23 cellular contexts compared by ENCODE assay signal in genomic region chr17:80158846-80159245, GRCh38. TPM values are rescaled to one million over a fixed set of nuclear protein-coding genes. Genes with fewer than 3 reads are reported as not detected.
DNase-seq lines count a peak whose midpoint lies in the region; ATAC-seq, FAIRE-seq and TF ChIP-seq lines count a peak whose summit lies in the region.
"Had no signal": no experiment of that assay in that cellular context is flagged by ENCODE, and none has a peak within 500 bp of the region (broad histone marks: within the 10 kb centered on the region; RNA-seq: fewer than 3 reads in every experiment).

No MANE protein-coding gene starts in this region.

- H3K36me3 ChIP-seq in HepG2 (replicated peaks in 1 of 2; ENCODE audit: control insufficient read depth in 1 of 2, insufficient read depth in 2 of 2, low read length in 2 of 2) (no peaks in the 10 kb centered on the region), right lobe of liver (no peaks in the 10 kb centered on the region), iPS-20b (ENCODE audit: insufficient read depth, low read depth, low read length) (no peaks in the 10 kb centered on the region)
- H3K36me3 ChIP-seq: HAP-1 had no signal

- TF ChIP-seq RAD21 in HepG2 (CRISPR knock-in tag; IDR thresholded peaks at IDR 0.05) (no peak), Ishikawa (IDR thresholded peaks at IDR 0.05; ENCODE audit: low read depth) (no peak)

- TF ChIP-seq CTCF in HepG2 (CRISPR knock-in tag; IDR thresholded peaks at IDR 0.05) (no peak), right lobe of liver (IDR thresholded peaks at IDR 0.05) (no peak), GM10248 (IDR thresholded peaks at IDR 0.05; ENCODE audit: control extremely low read depth, extremely low read depth, low read depth, missing control alignments) (no peak)

- no peak overlapping the region for H3K9ac ChIP-seq in HepG2 (ENCODE audit: insufficient read depth, low read depth, low read length)
- H3K9ac ChIP-seq in iPS-20b (ENCODE audit: low read depth, low read length) = peak overlapping the region; percentile 35; the same call in 1 of the 2 replicates

- ATAC-seq in HepG2 (no peak), right lobe of liver (no peak)

- no peak overlapping the region for H3K4me2 ChIP-seq in HepG2 (ENCODE audit: low read depth, low read length)
- H3K4me2 ChIP-seq: A549 had no signal

- H4K20me1 ChIP-seq in HepG2 (ENCODE audit: insufficient read depth, low read length) = no peaks in the 10 kb centered on the region

- no peak for FAIRE-seq in HepG2 (lab: Jason Lieb, UNC)
- FAIRE-seq: GM12892, H54 had no signal

- TF ChIP-seq EP300 in HepG2 (IDR thresholded peaks at IDR 0.05; ENCODE audit: low read depth in 2 of 2, low read length in 2 of 2) (no peak), HepG2 (CRISPR knock-in tag; IDR thresholded peaks at IDR 0.05; ENCODE audit: borderline replicate concordance) (no peak), Ishikawa (IDR thresholded peaks at IDR 0.05; ENCODE audit: borderline replicate concordance) (no peak)

- H3K4me3 ChIP-seq in HepG2 (replicated peaks in 1 of 3; ENCODE audit: insufficient read depth in 1 of 3, low read depth in 2 of 3, low read length in 3 of 3) = no peak overlapping the region
- no peak overlapping the region for H3K4me3 ChIP-seq in right lobe of liver
- H3K4me3 ChIP-seq in iPS-20b (ENCODE audit: low read length) = no peak overlapping the region
- H3K4me3 ChIP-seq: A549, HAP-1 had no signal

- H2AFZ ChIP-seq in HepG2 (ENCODE audit: low read length) = no peak overlapping the region

- TF ChIP-seq POLR2A in HepG2 (IDR thresholded peaks at IDR 0.05; ENCODE audit: insufficient read depth in 1 of 2, low read depth in 2 of 2, low read length in 2 of 2) (no peak), right lobe of liver (IDR thresholded peaks at IDR 0.05) (no peak)

- CTCF ChIA-PET in HepG2 (lab: Yijun Ruan, JAX; ENCODE audit: low intra/inter-chr PET ratio, low total read pairs) (no interaction called here), GM10248 (lab: Yijun Ruan, JAX) (interaction anchor here (1.3 kb wide), 1 partner anchor 10 kb away, joined by 3 read pairs; no protein-coding TSS in a partner anchor)

- no peak for DNase-seq in HepG2 (ENCODE audit: low spot score)
- no peak for DNase-seq in right lobe of liver
- no peak for DNase-seq in GM10248 (ENCODE audit: extremely low spot score)
- DNase-seq in NCI-H526 (lab: John Stamatoyannopoulos, UW) = no peak
- DNase-seq: 8988T; ACHN; AML-193; C1 segment of cervical spinal cord; Calu3; CD4-positive, alpha-beta memory T cell; COR-L47; DMS53; DMS79 treated with DMSO at 0.1 percent for 48 hours; GF-D8; GOT3 had no signal

- H3K27me3 ChIP-seq in HepG2 (ENCODE audit: control insufficient read depth in 1 of 2, insufficient read depth in 2 of 2, low read length in 2 of 2) = peaks cover 2 to 15% of the 10 kb centered on the region in 2 experiments; a peak in 3 of 5 replicates
- no peaks in the 10 kb centered on the region for H3K27me3 ChIP-seq in right lobe of liver
- peaks cover 11% of the 10 kb centered on the region; the same call in 1 of the 2 replicates for H3K27me3 ChIP-seq in iPS-20b (ENCODE audit: insufficient read depth, low read length)

- in situ Hi-C loops in HepG2 (cut with HindIII; ENCODE audit: extremely low pct_ligation_motif_present, low pct_unique_long_range_greater_than_20kb) = no loop called here

- H3K4me1 ChIP-seq in HepG2 (ENCODE audit: insufficient read depth, low read length) = no peaks in the 10 kb centered on the region
- no peaks in the 10 kb centered on the region for H3K4me1 ChIP-seq in right lobe of liver
- H3K4me1 ChIP-seq in iPS-20b (ENCODE audit: insufficient read depth, low read length) = peaks cover 23% of the 10 kb centered on the region; the same call in 1 of the 2 replicates
- H3K4me1 ChIP-seq: A549 had no signal

- H3K79me2 ChIP-seq in HepG2 (ENCODE audit: insufficient read depth, low read length) = no peaks in the 10 kb centered on the region

- POLR2A ChIA-PET in HepG2 (lab: Yijun Ruan, JAX) = no interaction called here
- POLR2A ChIA-PET in GM10248 (lab: Yijun Ruan, JAX) = no interaction called here

- H3K27ac ChIP-seq in HepG2 (ENCODE audit: extremely low read length, insufficient read depth, low read length) = no peak overlapping the region
- H3K27ac ChIP-seq in right lobe of liver = no peak overlapping the region
- no peak overlapping the region for H3K27ac ChIP-seq in iPS-20b (ENCODE audit: low read length)

- intact Hi-C loops in HepG2 (cut with micrococcal nuclease; ENCODE audit: unreplicated experiment) = no loop called here
- intact Hi-C loops in right lobe of liver (cut with DNase I) = no loop called here

- BruUV-seq in HepG2 (replicated peaks; lab: Mats Ljungman, UMichigan) = no TSS peak

- 15% methylated on average over 2 of the region's 2 CpGs for WGBS in HepG2 (ENCODE audit: low lambda C conversion rate)
- WGBS in right lobe of liver (ENCODE audit: insufficient coverage, low coverage, low lambda C conversion rate, missing lambda C conversion rate) = 50% methylated on average over 2 of the region's 2 CpGs

- H3K9me3 ChIP-seq in HepG2 (ENCODE audit: low read length) (peaks cover 17% of the 10 kb centered on the region; the same call in 1 of the 2 replicates), right lobe of liver (no peaks in the 10 kb centered on the region), iPS-20b (ENCODE audit: insufficient read depth, low read depth, low read length) (peaks cover 28% of the 10 kb centered on the region)
- H3K9me3 ChIP-seq: A549 had no signal

RNA-seq across cellular contexts. Expression of gene CARD14, which starts 11.0 kb away (rescaled TPM):
- total RNA-seq in HepG2 (2016; rRNA removed; fragmentation: Illumina TruSeq; extraction: Trizol) (0.11 TPM in 1 of 2 replicates, not detected in the other), right lobe of liver (under 1 TPM in 3 of 6 experiments, not detected in 3; 0.20 to 0.29 (median 0.22) TPM)
- not detected in 2 replicates for total RNA-seq in HepG2 (2016; cell fraction: cytosol; rRNA removed; fragmentation: Illumina TruSeq; extraction: Trizol; ENCODE audit: low read depth)
- total RNA-seq in HepG2 (2016; cell fraction: insoluble cytoplasmic fraction; rRNA removed; fragmentation: Illumina TruSeq; extraction: Trizol) = 0.06 TPM in 1 of 2 replicates, not detected in the other
- not detected in 2 replicates for total RNA-seq in HepG2 (2016; cell fraction: membrane; rRNA removed; fragmentation: Illumina TruSeq; extraction: Trizol)
- total RNA-seq in HepG2 (2016; cell fraction: nucleus; rRNA removed; fragmentation: Illumina TruSeq; extraction: Trizol) = not detected in 2 replicates
- polyA plus RNA-seq in HepG2 (2011; rRNA removed) = 0.03 TPM in 1 of 2 replicates, not detected in the other
- not detected in 2 replicates for polyA plus RNA-seq in HepG2 (2011; cell fraction: cytosol; rRNA removed)
- polyA plus RNA-seq in HepG2 (2011; cell fraction: nucleus; rRNA removed) = 0.05 and 0.11 TPM in 2 replicates
- 0.16 and 0.19 TPM in 2 replicates for polyA plus RNA-seq in HepG2 (2012)
- polyA plus RNA-seq in HepG2 (2016; cell fraction: cytosol; fragmentation: Illumina TruSeq; extraction: Trizol; ENCODE audit: low read depth) = not detected in 2 replicates
- not detected in 2 replicates for polyA plus RNA-seq in HepG2 (2016; cell fraction: insoluble cytoplasmic fraction; fragmentation: Illumina TruSeq; extraction: Trizol; ENCODE audit: low read depth)
- not detected in 2 replicates for polyA plus RNA-seq in HepG2 (2016; cell fraction: membrane; fragmentation: Illumina TruSeq; extraction: Trizol; ENCODE audit: low read depth)
- 0.21 TPM in 1 of 2 replicates, not detected in the other for polyA plus RNA-seq in HepG2 (2016; cell fraction: nucleus; fragmentation: Illumina TruSeq; extraction: Trizol; ENCODE audit: insufficient read depth, low read depth)
- polyA minus RNA-seq in HepG2 (2011; rRNA and poly(A)+ RNA removed; ENCODE audit: low replicate concordance) = 0.22 and 5.5 TPM in 2 replicates
- polyA minus RNA-seq in HepG2 (2011; cell fraction: cytosol; rRNA and poly(A)+ RNA removed) = not detected in 2 replicates
- not detected in 2 replicates for polyA minus RNA-seq in HepG2 (2011; cell fraction: nucleus; rRNA and poly(A)+ RNA removed)
- total RNA-seq: Daoy had no signal
- polyA plus RNA-seq: BJ had no signal

RNA-seq across cellular contexts. Expression of gene EIF4A3, which starts 11.9 kb away (rescaled TPM):
- total RNA-seq in HepG2 (2016; rRNA removed; fragmentation: Illumina TruSeq; extraction: Trizol) = 187 and 239 TPM in 2 replicates
- 22.3 and 28.3 TPM in 2 replicates for total RNA-seq in HepG2 (2016; cell fraction: cytosol; rRNA removed; fragmentation: Illumina TruSeq; extraction: Trizol; ENCODE audit: low read depth)
- 185 and 243 TPM in 2 replicates for total RNA-seq in HepG2 (2016; cell fraction: insoluble cytoplasmic fraction; rRNA removed; fragmentation: Illumina TruSeq; extraction: Trizol)
- 36.4 and 40.0 TPM in 2 replicates for total RNA-seq in HepG2 (2016; cell fraction: membrane; rRNA removed; fragmentation: Illumina TruSeq; extraction: Trizol)
- 83.4 and 83.5 TPM in 2 replicates for total RNA-seq in HepG2 (2016; cell fraction: nucleus; rRNA removed; fragmentation: Illumina TruSeq; extraction: Trizol)
- polyA plus RNA-seq in HepG2 (2011; rRNA removed) = 121 and 145 TPM in 2 replicates
- 103 and 117 TPM in 2 replicates for polyA plus RNA-seq in HepG2 (2011; cell fraction: cytosol; rRNA removed)
- 77.0 and 103 TPM in 2 replicates for polyA plus RNA-seq in HepG2 (2011; cell fraction: nucleus; rRNA removed)
- 104 and 124 TPM in 2 replicates for polyA plus RNA-seq in HepG2 (2012)
- polyA plus RNA-seq in HepG2 (2016; cell fraction: cytosol; fragmentation: Illumina TruSeq; extraction: Trizol; ENCODE audit: low read depth) = 8.3 and 9.0 TPM in 2 replicates
- 233 and 236 TPM in 2 replicates for polyA plus RNA-seq in HepG2 (2016; cell fraction: insoluble cytoplasmic fraction; fragmentation: Illumina TruSeq; extraction: Trizol; ENCODE audit: low read depth)
- polyA plus RNA-seq in HepG2 (2016; cell fraction: membrane; fragmentation: Illumina TruSeq; extraction: Trizol; ENCODE audit: low read depth) = 19.8 and 20.6 TPM in 2 replicates
- polyA plus RNA-seq in HepG2 (2016; cell fraction: nucleus; fragmentation: Illumina TruSeq; extraction: Trizol; ENCODE audit: insufficient read depth, low read depth) = 120 and 131 TPM in 2 replicates
- 54.2 and 110 TPM in 2 replicates for polyA minus RNA-seq in HepG2 (2011; rRNA and poly(A)+ RNA removed; ENCODE audit: low replicate concordance)
- polyA minus RNA-seq in HepG2 (2011; cell fraction: cytosol; rRNA and poly(A)+ RNA removed) = 55.3 and 55.4 TPM in 2 replicates
- 61.8 and 65.1 TPM in 2 replicates for polyA minus RNA-seq in HepG2 (2011; cell fraction: nucleus; rRNA and poly(A)+ RNA removed)
- total RNA-seq in right lobe of liver = 10 to 100 TPM; 21.6 to 41.7 (median 32.2) TPM

RNA-seq across cellular contexts. Expression of gene GAA, which starts 57.5 kb away (rescaled TPM):
- total RNA-seq in HepG2 (2016; rRNA removed; fragmentation: Illumina TruSeq; extraction: Trizol) (13.4 and 36.4 TPM in 2 replicates), right lobe of liver (10 to 100 TPM; 42.7 to 94.1 (median 71.0) TPM)
- 13.8 and 16.4 TPM in 2 replicates for total RNA-seq in HepG2 (2016; cell fraction: cytosol; rRNA removed; fragmentation: Illumina TruSeq; extraction: Trizol; ENCODE audit: low read depth)
- total RNA-seq in HepG2 (2016; cell fraction: insoluble cytoplasmic fraction; rRNA removed; fragmentation: Illumina TruSeq; extraction: Trizol) = 12.1 and 36.9 TPM in 2 replicates
- total RNA-seq in HepG2 (2016; cell fraction: membrane; rRNA removed; fragmentation: Illumina TruSeq; extraction: Trizol) = 20.3 and 20.7 TPM in 2 replicates
- total RNA-seq in HepG2 (2016; cell fraction: nucleus; rRNA removed; fragmentation: Illumina TruSeq; extraction: Trizol) = 47.6 and 57.6 TPM in 2 replicates
- polyA plus RNA-seq in HepG2 (2011; rRNA removed) = 21.6 and 23.6 TPM in 2 replicates
- polyA plus RNA-seq in HepG2 (2011; cell fraction: cytosol; rRNA removed) = 16.3 and 29.8 TPM in 2 replicates
- polyA plus RNA-seq in HepG2 (2011; cell fraction: nucleus; rRNA removed) = 231 and 320 TPM in 2 replicates
- 50.7 and 73.8 TPM in 2 replicates for polyA plus RNA-seq in HepG2 (2012)
- 11.3 and 13.9 TPM in 2 replicates for polyA plus RNA-seq in HepG2 (2016; cell fraction: cytosol; fragmentation: Illumina TruSeq; extraction: Trizol; ENCODE audit: low read depth)
- polyA plus RNA-seq in HepG2 (2016; cell fraction: insoluble cytoplasmic fraction; fragmentation: Illumina TruSeq; extraction: Trizol; ENCODE audit: low read depth) = 16.7 and 22.9 TPM in 2 replicates
- polyA plus RNA-seq in HepG2 (2016; cell fraction: membrane; fragmentation: Illumina TruSeq; extraction: Trizol; ENCODE audit: low read depth) = 13.9 and 14.3 TPM in 2 replicates
- 136 and 145 TPM in 2 replicates for polyA plus RNA-seq in HepG2 (2016; cell fraction: nucleus; fragmentation: Illumina TruSeq; extraction: Trizol; ENCODE audit: insufficient read depth, low read depth)
- 7.2 and 27.1 TPM in 2 replicates for polyA minus RNA-seq in HepG2 (2011; rRNA and poly(A)+ RNA removed; ENCODE audit: low replicate concordance)
- 22.9 and 24.2 TPM in 2 replicates for polyA minus RNA-seq in HepG2 (2011; cell fraction: cytosol; rRNA and poly(A)+ RNA removed)
- polyA minus RNA-seq in HepG2 (2011; cell fraction: nucleus; rRNA and poly(A)+ RNA removed) = 20.3 and 21.2 TPM in 2 replicates
